ENCODE assay signal across 23 cellular contexts in genomic region chr5:17163185-17163584, GRCh38.
"Had no signal": no experiment of that assay in that cellular context is flagged by ENCODE, and none has a peak within 500 bp of the region (broad histone marks: within the 10 kb centered on the region; RNA-seq: fewer than 3 reads in every experiment).

No MANE protein-coding gene starts in this region.

- H3K27ac Mint-ChIP-seq: natural killer cell; stimulated activated memory B cell treated with anti-CD40 and anti-IgM and Interleukin-4, amounts not matched to agents 10 μg/mL and 1 μg/mL and 100 μg/mL, for 72 hours; type B pancreatic cell had no signal

- H3K36me3 Mint-ChIP-seq: natural killer cell; stimulated activated memory B cell treated with anti-CD40 and anti-IgM and Interleukin-4, amounts not matched to agents 10 μg/mL and 1 μg/mL and 100 μg/mL, for 72 hours; type B pancreatic cell had no signal

- DNase-seq: dorsolateral prefrontal cortex; effector CD4-positive, alpha-beta T cell; foreskin keratinocyte; heart right ventricle; hippocampal formation; left cardiac atrium; left ventricle myocardium inferior; lower lobe of right lung; natural killer cell; occipital lobe; ovary; posterior cingulate gyrus; psoas muscle; right cardiac atrium; sigmoid colon; stimulated activated CD4-positive, alpha-beta T cell treated with anti-CD3 and anti-CD28 coated beads, Interleukin-4, amount 100 ng/mL, for 4 hours; stimulated activated naive CD8-positive, alpha-beta T cell treated with anti-CD3 and anti-CD28 coated beads, Interleukin-15, Interleukin-2, amounts not matched to agents 100 U/mL and 50 U/mL, for 24 hours; substantia nigra; testis; tibial artery had no signal

- H3K9me3 Mint-ChIP-seq: type B pancreatic cell had no signal

- H3K4me1 Mint-ChIP-seq: natural killer cell; stimulated activated memory B cell treated with anti-CD40 and anti-IgM and Interleukin-4, amounts not matched to agents 10 μg/mL and 1 μg/mL and 100 μg/mL, for 72 hours had no signal

- ATAC-seq: foreskin keratinocyte; gastroesophageal sphincter; heart right ventricle; left cardiac atrium; lower lobe of right lung; natural killer cell; psoas muscle; right cardiac atrium; stimulated activated memory B cell treated with anti-CD40 and anti-IgM and Interleukin-4, amounts not matched to agents 10 μg/mL and 1 μg/mL and 100 μg/mL, for 72 hours; stimulated activated naive CD8-positive, alpha-beta T cell treated with anti-CD3 and anti-CD28 coated beads, Interleukin-15, Interleukin-2, amounts not matched to agents 100 U/mL and 50 U/mL, for 24 hours had no signal

- H3K27me3 Mint-ChIP-seq: stimulated activated memory B cell treated with anti-CD40 and anti-IgM and Interleukin-4, amounts not matched to agents 10 μg/mL and 1 μg/mL and 100 μg/mL, for 72 hours; type B pancreatic cell had no signal

- H3K4me3 Mint-ChIP-seq: natural killer cell; stimulated activated memory B cell treated with anti-CD40 and anti-IgM and Interleukin-4, amounts not matched to agents 10 μg/mL and 1 μg/mL and 100 μg/mL, for 72 hours; type B pancreatic cell had no signal
